ENCODE assay signal across 1 cellular context in the genomic region with DNA sequence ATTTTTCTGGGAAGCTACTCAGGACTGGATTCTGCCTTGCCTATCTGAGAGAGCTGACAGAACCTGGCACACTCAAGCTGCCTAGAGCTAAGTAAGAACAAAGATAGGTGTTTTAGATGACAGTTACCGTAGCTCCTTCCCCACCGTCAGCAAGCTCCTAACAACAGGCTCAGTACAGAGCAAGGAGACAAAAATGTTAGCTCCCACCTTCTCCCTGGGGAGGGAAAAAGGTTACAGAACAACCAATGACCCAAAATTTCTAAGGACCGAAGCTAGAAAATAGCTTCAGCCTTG.
TF ChIP-seq lines count a peak whose summit lies in the region.

No MANE protein-coding gene starts in this region.

TF ChIP-seq in GM23338, 12 proteins besides CTCF, POLR2A, EP300 and RAD21 (continued from another document):
- TF ChIP-seq, protein P1, sequence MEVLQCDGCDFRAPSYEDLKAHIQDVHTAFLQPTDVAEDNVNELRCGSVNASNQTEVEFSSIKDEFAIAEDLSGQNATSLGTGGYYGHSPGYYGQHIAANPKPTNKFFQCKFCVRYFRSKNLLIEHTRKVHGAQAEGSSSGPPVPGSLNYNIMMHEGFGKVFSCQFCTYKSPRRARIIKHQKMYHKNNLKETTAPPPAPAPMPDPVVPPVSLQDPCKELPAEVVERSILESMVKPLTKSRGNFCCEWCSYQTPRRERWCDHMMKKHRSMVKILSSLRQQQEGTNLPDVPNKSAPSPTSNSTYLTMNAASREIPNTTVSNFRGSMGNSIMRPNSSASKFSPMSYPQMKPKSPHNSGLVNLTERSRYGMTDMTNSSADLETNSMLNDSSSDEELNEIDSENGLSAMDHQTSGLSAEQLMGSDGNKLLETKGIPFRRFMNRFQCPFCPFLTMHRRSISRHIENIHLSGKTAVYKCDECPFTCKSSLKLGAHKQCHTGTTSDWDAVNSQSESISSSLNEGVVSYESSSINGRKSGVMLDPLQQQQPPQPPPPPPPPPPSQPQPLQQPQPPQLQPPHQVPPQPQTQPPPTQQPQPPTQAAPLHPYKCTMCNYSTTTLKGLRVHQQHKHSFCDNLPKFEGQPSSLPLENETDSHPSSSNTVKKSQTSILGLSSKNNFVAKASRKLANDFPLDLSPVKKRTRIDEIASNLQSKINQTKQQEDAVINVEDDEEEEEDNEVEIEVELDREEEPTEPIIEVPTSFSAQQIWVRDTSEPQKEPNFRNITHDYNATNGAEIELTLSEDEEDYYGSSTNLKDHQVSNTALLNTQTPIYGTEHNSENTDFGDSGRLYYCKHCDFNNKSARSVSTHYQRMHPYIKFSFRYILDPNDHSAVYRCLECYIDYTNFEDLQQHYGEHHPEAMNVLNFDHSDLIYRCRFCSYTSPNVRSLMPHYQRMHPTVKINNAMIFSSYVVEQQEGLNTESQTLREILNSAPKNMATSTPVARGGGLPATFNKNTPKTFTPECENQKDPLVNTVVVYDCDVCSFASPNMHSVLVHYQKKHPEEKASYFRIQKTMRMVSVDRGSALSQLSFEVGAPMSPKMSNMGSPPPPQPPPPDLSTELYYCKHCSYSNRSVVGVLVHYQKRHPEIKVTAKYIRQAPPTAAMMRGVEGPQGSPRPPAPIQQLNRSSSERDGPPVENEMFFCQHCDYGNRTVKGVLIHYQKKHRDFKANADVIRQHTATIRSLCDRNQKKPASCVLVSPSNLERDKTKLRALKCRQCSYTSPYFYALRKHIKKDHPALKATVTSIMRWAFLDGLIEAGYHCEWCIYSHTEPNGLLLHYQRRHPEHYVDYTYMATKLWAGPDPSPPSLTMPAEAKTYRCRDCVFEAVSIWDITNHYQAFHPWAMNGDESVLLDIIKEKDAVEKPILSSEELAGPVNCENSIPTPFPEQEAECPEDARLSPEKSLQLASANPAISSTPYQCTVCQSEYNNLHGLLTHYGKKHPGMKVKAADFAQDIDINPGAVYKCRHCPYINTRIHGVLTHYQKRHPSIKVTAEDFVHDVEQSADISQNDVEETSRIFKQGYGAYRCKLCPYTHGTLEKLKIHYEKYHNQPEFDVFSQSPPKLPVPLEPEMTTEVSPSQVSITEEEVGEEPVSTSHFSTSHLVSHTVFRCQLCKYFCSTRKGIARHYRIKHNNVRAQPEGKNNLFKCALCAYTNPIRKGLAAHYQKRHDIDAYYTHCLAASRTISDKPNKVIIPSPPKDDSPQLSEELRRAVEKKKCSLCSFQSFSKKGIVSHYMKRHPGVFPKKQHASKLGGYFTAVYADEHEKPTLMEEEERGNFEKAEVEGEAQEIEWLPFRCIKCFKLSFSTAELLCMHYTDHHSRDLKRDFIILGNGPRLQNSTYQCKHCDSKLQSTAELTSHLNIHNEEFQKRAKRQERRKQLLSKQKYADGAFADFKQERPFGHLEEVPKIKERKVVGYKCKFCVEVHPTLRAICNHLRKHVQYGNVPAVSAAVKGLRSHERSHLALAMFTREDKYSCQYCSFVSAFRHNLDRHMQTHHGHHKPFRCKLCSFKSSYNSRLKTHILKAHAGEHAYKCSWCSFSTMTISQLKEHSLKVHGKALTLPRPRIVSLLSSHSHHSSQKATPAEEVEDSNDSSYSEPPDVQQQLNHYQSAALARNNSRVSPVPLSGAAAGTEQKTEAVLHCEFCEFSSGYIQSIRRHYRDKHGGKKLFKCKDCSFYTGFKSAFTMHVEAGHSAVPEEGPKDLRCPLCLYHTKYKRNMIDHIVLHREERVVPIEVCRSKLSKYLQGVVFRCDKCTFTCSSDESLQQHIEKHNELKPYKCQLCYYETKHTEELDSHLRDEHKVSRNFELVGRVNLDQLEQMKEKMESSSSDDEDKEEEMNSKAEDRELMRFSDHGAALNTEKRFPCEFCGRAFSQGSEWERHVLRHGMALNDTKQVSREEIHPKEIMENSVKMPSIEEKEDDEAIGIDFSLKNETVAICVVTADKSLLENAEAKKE (CRISPR knock-in tag; IDR thresholded peaks at IDR 0.05) = no peak
- TF ChIP-seq ZNF331 (CRISPR knock-in tag; IDR thresholded peaks at IDR 0.05; ENCODE audit: low read depth) = no peak
- TF ChIP-seq ETS1 (IDR thresholded peaks at IDR 0.05) = no peak
- TF ChIP-seq JUNB (IDR thresholded peaks at IDR 0.05; ENCODE audit: unreplicated experiment) = no peak
- TF ChIP-seq, protein P2, sequence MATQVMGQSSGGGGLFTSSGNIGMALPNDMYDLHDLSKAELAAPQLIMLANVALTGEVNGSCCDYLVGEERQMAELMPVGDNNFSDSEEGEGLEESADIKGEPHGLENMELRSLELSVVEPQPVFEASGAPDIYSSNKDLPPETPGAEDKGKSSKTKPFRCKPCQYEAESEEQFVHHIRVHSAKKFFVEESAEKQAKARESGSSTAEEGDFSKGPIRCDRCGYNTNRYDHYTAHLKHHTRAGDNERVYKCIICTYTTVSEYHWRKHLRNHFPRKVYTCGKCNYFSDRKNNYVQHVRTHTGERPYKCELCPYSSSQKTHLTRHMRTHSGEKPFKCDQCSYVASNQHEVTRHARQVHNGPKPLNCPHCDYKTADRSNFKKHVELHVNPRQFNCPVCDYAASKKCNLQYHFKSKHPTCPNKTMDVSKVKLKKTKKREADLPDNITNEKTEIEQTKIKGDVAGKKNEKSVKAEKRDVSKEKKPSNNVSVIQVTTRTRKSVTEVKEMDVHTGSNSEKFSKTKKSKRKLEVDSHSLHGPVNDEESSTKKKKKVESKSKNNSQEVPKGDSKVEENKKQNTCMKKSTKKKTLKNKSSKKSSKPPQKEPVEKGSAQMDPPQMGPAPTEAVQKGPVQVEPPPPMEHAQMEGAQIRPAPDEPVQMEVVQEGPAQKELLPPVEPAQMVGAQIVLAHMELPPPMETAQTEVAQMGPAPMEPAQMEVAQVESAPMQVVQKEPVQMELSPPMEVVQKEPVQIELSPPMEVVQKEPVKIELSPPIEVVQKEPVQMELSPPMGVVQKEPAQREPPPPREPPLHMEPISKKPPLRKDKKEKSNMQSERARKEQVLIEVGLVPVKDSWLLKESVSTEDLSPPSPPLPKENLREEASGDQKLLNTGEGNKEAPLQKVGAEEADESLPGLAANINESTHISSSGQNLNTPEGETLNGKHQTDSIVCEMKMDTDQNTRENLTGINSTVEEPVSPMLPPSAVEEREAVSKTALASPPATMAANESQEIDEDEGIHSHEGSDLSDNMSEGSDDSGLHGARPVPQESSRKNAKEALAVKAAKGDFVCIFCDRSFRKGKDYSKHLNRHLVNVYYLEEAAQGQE (IDR thresholded peaks at IDR 0.05; ENCODE audit: unreplicated experiment) = no peak
- no peak for TF ChIP-seq CREB1 (CRISPR knock-in tag; IDR thresholded peaks at IDR 0.05; ENCODE audit: low read depth)
- no peak for TF ChIP-seq ZNF114 (CRISPR knock-in tag; IDR thresholded peaks at IDR 0.05)
- no peak for TF ChIP-seq STAT1 (IDR thresholded peaks at IDR 0.05; ENCODE audit: unreplicated experiment)
TF ChIP-seq in GM23338: peak in this region for 0.
